ENCODE assay signal across 13 cellular contexts in the genomic region with DNA sequence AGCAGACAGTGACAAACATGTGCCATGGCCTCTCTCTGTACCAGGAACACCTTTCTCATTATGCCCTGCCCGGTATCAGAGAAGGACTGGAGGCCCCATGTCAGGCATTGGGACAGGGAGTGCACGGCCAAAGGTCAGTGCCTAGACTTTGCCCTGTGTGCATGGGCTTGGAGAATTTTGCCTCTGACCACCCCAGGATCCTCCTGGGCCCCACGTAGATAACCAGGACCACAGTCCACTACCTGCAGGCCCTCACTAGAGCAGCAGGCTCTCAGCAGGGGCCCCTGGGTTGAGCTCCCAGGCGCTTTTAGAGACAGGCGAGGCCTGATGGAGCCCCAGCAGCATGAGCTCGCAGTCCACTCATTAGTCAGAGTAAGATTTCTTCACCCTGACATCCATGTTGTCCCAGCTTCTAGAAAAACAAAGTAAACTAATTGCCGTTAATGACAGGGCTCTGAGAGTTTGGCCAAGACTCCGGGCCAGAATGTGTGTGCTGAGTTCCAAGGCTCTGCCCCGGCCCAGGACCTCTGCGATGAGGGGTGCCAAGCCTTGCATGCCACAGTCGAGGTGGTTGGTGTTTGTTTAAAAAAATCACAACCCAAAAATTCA. TPM values are rescaled to one million over a fixed set of nuclear protein-coding genes. Genes with fewer than 3 reads are reported as not detected.
A peak's percentile ranks its signal among the peaks of the same experiment; 100 is the strongest.
DNase-seq lines count a peak whose midpoint lies in the region; ATAC-seq and TF ChIP-seq lines count a peak whose summit lies in the region.
"Had no signal": no experiment of that assay in that cellular context is flagged by ENCODE, and none has a peak within 500 bp of the region (broad histone marks: within the 10 kb centered on the region; RNA-seq: fewer than 3 reads in every experiment).

No MANE protein-coding gene starts in this region.

- TF ChIP-seq CTCF in right atrium auricular region (IDR thresholded peaks at IDR 0.05) (no peak), foreskin fibroblast (IDR thresholded peaks at IDR 0.05; ENCODE audit: low read depth, low read length) (no peak), parathyroid adenoma (IDR thresholded peaks at IDR 0.05) (no peak)

- peak overlapping the region; percentile 90 to 93 for H3K27ac ChIP-seq in right atrium auricular region
- peak overlapping the region; percentile 22 for H3K27ac ChIP-seq in parathyroid adenoma

- H2AFZ ChIP-seq in parathyroid adenoma = no peak overlapping the region

- H3K79me2 ChIP-seq in parathyroid adenoma = peaks cover 33% of the 10 kb centered on the region

- peaks cover 0 to 88% of the 10 kb centered on the region in 2 donors for H3K4me1 ChIP-seq in right atrium auricular region
- peaks cover 39% of the 10 kb centered on the region for H3K4me1 ChIP-seq in parathyroid adenoma

- H3K9ac ChIP-seq in parathyroid adenoma = no peak overlapping the region

- H3K4me3 ChIP-seq in right atrium auricular region = no peak overlapping the region
- no peak overlapping the region for H3K4me3 ChIP-seq in foreskin fibroblast (ENCODE audit: low read depth in 1 of 2, low read length in 2 of 2)
- no peak overlapping the region for H3K4me3 ChIP-seq in parathyroid adenoma (ENCODE audit: low read depth, low read length)

- H3K9me3 ChIP-seq in right atrium auricular region (no peaks in the 10 kb centered on the region), parathyroid adenoma (ENCODE audit: control insufficient read depth, low read length) (no peaks in the 10 kb centered on the region)

- DNase-seq in right atrium auricular region (ENCODE audit: low spot score) = no peak
- DNase-seq in Right ventricle myocardium superior = no peak
- peak; percentile 27 to 48 for DNase-seq in foreskin fibroblast
- no peak for DNase-seq in AML-193 (lab: John Stamatoyannopoulos, UW)
- DNase-seq in KG1 (lab: John Stamatoyannopoulos, UW) = no peak
- no peak for DNase-seq in midbrain (lab: John Stamatoyannopoulos, UW)
- DNase-seq: activated CD4-positive, alpha-beta T cell treated with anti-CD3 and anti-CD28 coated beads, Interleukin-2, amount 50 U/mL, for 48 hours; islet precursor cell; MV-4-11; NCI-H526 had no signal

- H3K36me3 ChIP-seq in right atrium auricular region (peaks cover 81% of the 10 kb centered on the region), parathyroid adenoma (ENCODE audit: control insufficient read depth, insufficient read depth, low read length) (no peaks in the 10 kb centered on the region)

- ATAC-seq in Right ventricle myocardium superior (ENCODE audit: poor library complexity) (no peak), HG03565 (IDR thresholded peaks at IDR 0.05; ENCODE audit: unreplicated experiment) (no peak)
- ATAC-seq: stimulated activated effector memory CD8-positive, alpha-beta T cell treated with anti-CD3 and anti-CD28 coated beads, Interleukin-12 subunit alpha, Interleukin-12 subunit beta, amount 100 ng/mL, for 72 hours had no signal

- intact Hi-C loops in Right ventricle myocardium superior (cut with DNase I) = no loop called here

- no peak overlapping the region for H3K4me2 ChIP-seq in parathyroid adenoma (ENCODE audit: low read length)

- H3K27me3 ChIP-seq in right atrium auricular region (no peaks in the 10 kb centered on the region), parathyroid adenoma (ENCODE audit: control insufficient read depth, insufficient read depth, low read length) (no peaks in the 10 kb centered on the region)

RNA-seq across cellular contexts. Expression of a gene that starts 42.7 kb away (rescaled TPM):
- under 1 TPM; 0.74 to 0.90 TPM for total RNA-seq in right atrium auricular region
- not detected for total RNA-seq in Right ventricle myocardium superior

RNA-seq across cellular contexts. Expression of a gene that starts 54.1 kb away (rescaled TPM):
- total RNA-seq in right atrium auricular region = 100 to 1,000 TPM; 115 to 180 TPM
- 125 TPM for total RNA-seq in Right ventricle myocardium superior

Comparison
In these comparisons a context has a peak if more than half of its experiments do, and no peak if none do; other contexts are left out.
1. DNase-seq: peak in foreskin fibroblast (2 of 2); none in right atrium auricular region (single experiment), Right ventricle myocardium superior (single experiment), AML-193 (0 of 2), KG1 (single experiment) and midbrain (single experiment).